Comparison of ENCODE assay signal across 22 cellular contexts in the genomic region with DNA sequence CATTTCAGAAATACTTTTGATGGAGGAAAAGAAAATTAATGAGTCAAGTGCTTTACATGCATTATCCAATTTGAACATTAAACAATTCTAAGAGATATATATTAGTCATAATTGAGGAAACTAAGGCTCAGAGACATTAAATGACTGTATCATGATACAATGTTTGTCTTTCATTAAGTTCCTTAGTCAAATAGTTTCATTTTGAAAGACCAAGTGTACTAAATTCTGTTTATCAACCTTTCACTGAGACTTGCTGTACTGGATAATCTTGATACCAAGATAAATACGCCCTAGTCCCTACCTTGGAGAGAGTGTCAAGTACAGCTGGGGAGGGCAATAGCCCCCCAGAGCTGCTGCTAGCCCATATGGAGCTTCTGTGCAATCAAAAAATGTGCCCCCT. TPM values are rescaled to one million over a fixed set of nuclear protein-coding genes. Genes with fewer than 3 reads are reported as not detected.
DNase-seq lines count a peak whose midpoint lies in the region; ATAC-seq and TF ChIP-seq lines count a peak whose summit lies in the region.
"Had no signal": no experiment of that assay in that cellular context is flagged by ENCODE, and none has a peak within 500 bp of the region (broad histone marks: within the 10 kb centered on the region; RNA-seq: fewer than 3 reads in every experiment).

No MANE protein-coding gene starts in this region.

- no peaks in the 10 kb centered on the region for H3K27me3 Mint-ChIP-seq in activated T-cell treated with anti-CD3 and anti-CD28 coated beads, Interleukin-2, amount 50 U/mL, for 24 hours
- H3K27me3 Mint-ChIP-seq in stimulated activated naive CD8-positive, alpha-beta T cell treated with anti-CD3 and anti-CD28 coated beads, Interleukin-15, amount 100 ng/mL, for 72 hours: no peaks in the 10 kb centered on the region
- H3K27me3 Mint-ChIP-seq: CD4-positive, alpha-beta memory T cell; memory B cell had no signal

- peak overlapping the region; percentile 81 for H3K27ac Mint-ChIP-seq in activated T-cell treated with anti-CD3 and anti-CD28 coated beads, Interleukin-2, amount 50 U/mL, for 24 hours
- no peak overlapping the region for H3K27ac Mint-ChIP-seq in stimulated activated naive CD8-positive, alpha-beta T cell treated with anti-CD3 and anti-CD28 coated beads, Interleukin-15, amount 100 ng/mL, for 72 hours
- H3K27ac Mint-ChIP-seq: activated naive CD8-positive, alpha-beta T cell treated with anti-CD3 and anti-CD28 coated beads, Interleukin-2, amount 10 ng/mL, durations not matched to agents 7 days and 5 days; memory B cell; nephron had no signal

- H3K27ac ChIP-seq in Panc1 (ENCODE audit: low read length) (peak overlapping the region; percentile 61; the same call in 1 of the 2 replicates), esophagus (ENCODE audit: low read depth in 2 of 2, low read length in 1 of 2) (peak overlapping the region; percentile 72 to 84)
- H3K27ac ChIP-seq: esophagus muscularis mucosa, heart right ventricle, spleen, tibial artery had no signal

- no peak for TF ChIP-seq CTCF in Panc1 (IDR thresholded peaks at IDR 0.05)

- in situ Hi-C loops in Panc1 (cut with HindIII; ENCODE audit: low pct_unique_long_range_greater_than_20kb, low sequenced_read_pairs): no loop called here

- H3K36me3 ChIP-seq in Panc1 (ENCODE audit: control insufficient read depth, insufficient read depth, low read length): no peaks in the 10 kb centered on the region
- H3K36me3 ChIP-seq in esophagus (ENCODE audit: control insufficient read depth in 2 of 2, insufficient read depth in 2 of 2, low read length in 1 of 2): peaks cover 0 to 3% of the 10 kb centered on the region in 2 donors
- H3K36me3 ChIP-seq: esophagus muscularis mucosa, tibial artery had no signal

- no peak for DNase-seq in activated T-cell treated with anti-CD3 and anti-CD28 coated beads, Interleukin-2, amount 50 U/mL, for 24 hours
- DNase-seq in activated T-cell treated with anti-CD3 and anti-CD28 coated beads, Interleukin-2, amount 50 U/mL, for 1 hour: no peak
- no peak for DNase-seq in Panc1 (ENCODE audit: low read depth, low spot score)
- no peak for DNase-seq in stimulated activated naive CD8-positive, alpha-beta T cell treated with anti-CD3 and anti-CD28 coated beads, Interleukin-15, amount 100 ng/mL, for 72 hours
- DNase-seq in activated CD4-positive, alpha-beta T cell treated with anti-CD3 and anti-CD28 coated beads for 1 hour: no peak
- DNase-seq in HK-2 (ENCODE audit: unreplicated experiment): no peak
- DNase-seq: activated naive CD8-positive, alpha-beta T cell treated with anti-CD3 and anti-CD28 coated beads, Interleukin-2, amount 10 ng/mL, durations not matched to agents 7 days and 5 days; CD4-positive, alpha-beta memory T cell; DMS79; heart right ventricle; Karpas-422; NCI-H1436; NCI-H226; Right ventricle myocardium superior; spleen; T-helper 2 cell; tibial artery had no signal

- no TSS peak for BruUV-seq in Panc1 (replicated peaks; lab: Mats Ljungman, UMichigan)

- no peaks in the 10 kb centered on the region for H3K9me3 Mint-ChIP-seq in activated T-cell treated with anti-CD3 and anti-CD28 coated beads, Interleukin-2, amount 50 U/mL, for 24 hours
- no peaks in the 10 kb centered on the region for H3K9me3 Mint-ChIP-seq in stimulated activated naive CD8-positive, alpha-beta T cell treated with anti-CD3 and anti-CD28 coated beads, Interleukin-15, amount 100 ng/mL, for 72 hours
- H3K9me3 Mint-ChIP-seq: activated naive CD8-positive, alpha-beta T cell treated with anti-CD3 and anti-CD28 coated beads, Interleukin-2, amount 10 ng/mL, durations not matched to agents 7 days and 5 days; CD4-positive, alpha-beta memory T cell; memory B cell; nephron had no signal

- ATAC-seq in Panc1 (no peak), GM21423 (IDR thresholded peaks at IDR 0.05; ENCODE audit: unreplicated experiment) (no peak)
- peak; percentile 40 for ATAC-seq in stimulated activated naive CD8-positive, alpha-beta T cell treated with anti-CD3 and anti-CD28 coated beads, Interleukin-15, amount 100 ng/mL, for 72 hours

- intact Hi-C loops in Panc1 (cut with micrococcal nuclease; ENCODE audit: unreplicated experiment): no loop called here

- H3K9me3 ChIP-seq in Panc1 (ENCODE audit: control insufficient read depth, insufficient read depth, low read depth, low read length) (no peaks in the 10 kb centered on the region), esophagus (ENCODE audit: control insufficient read depth in 2 of 2, insufficient read depth in 1 of 2, low read depth in 1 of 2, low read length in 1 of 2) (no peaks in the 10 kb centered on the region)
- H3K9me3 ChIP-seq: esophagus muscularis mucosa, heart right ventricle, spleen, tibial artery had no signal

- 50 to 53% methylated on average over 1 of the region's 1 CpG for WGBS in esophagus, 2 donors

- peaks cover 48% of the 10 kb centered on the region for H3K4me1 Mint-ChIP-seq in activated T-cell treated with anti-CD3 and anti-CD28 coated beads, Interleukin-2, amount 50 U/mL, for 24 hours (ENCODE audit: low read depth)
- H3K4me1 Mint-ChIP-seq in stimulated activated naive CD8-positive, alpha-beta T cell treated with anti-CD3 and anti-CD28 coated beads, Interleukin-15, amount 100 ng/mL, for 72 hours: peaks cover 37% of the 10 kb centered on the region

- H3K4me3 ChIP-seq in Panc1 (ENCODE audit: low read depth in 2 of 2, low read length in 2 of 2) (no peak overlapping the region), esophagus (ENCODE audit: low read depth in 1 of 2, low read length in 2 of 2) (no peak overlapping the region)
- H3K4me3 ChIP-seq: esophagus muscularis mucosa, heart right ventricle, spleen, tibial artery had no signal

- CTCF ChIA-PET in Panc1 (lab: Charles Lee): interaction anchor here (0.7 kb wide), 1 partner anchor 204 kb away, joined by 4 read pairs; no protein-coding TSS in a partner anchor

- POLR2A ChIA-PET in Panc1 (lab: Charles Lee): no interaction called here

- H3K4me3 Mint-ChIP-seq in activated T-cell treated with anti-CD3 and anti-CD28 coated beads, Interleukin-2, amount 50 U/mL, for 24 hours: no peak overlapping the region
- no peak overlapping the region for H3K4me3 Mint-ChIP-seq in stimulated activated naive CD8-positive, alpha-beta T cell treated with anti-CD3 and anti-CD28 coated beads, Interleukin-15, amount 100 ng/mL, for 72 hours
- H3K4me3 Mint-ChIP-seq: activated naive CD8-positive, alpha-beta T cell treated with anti-CD3 and anti-CD28 coated beads, Interleukin-2, amount 10 ng/mL, durations not matched to agents 7 days and 5 days; CD4-positive, alpha-beta memory T cell; memory B cell; nephron had no signal

- H3K27me3 ChIP-seq in Panc1 (ENCODE audit: control insufficient read depth, insufficient read depth, low read length): no peaks in the 10 kb centered on the region
- no peaks in the 10 kb centered on the region for H3K27me3 ChIP-seq in esophagus (ENCODE audit: control insufficient read depth in 1 of 2, insufficient read depth in 2 of 2, low read length in 2 of 2)
- H3K27me3 ChIP-seq: esophagus muscularis mucosa, heart right ventricle, spleen, tibial artery had no signal

- no peaks in the 10 kb centered on the region for H3K36me3 Mint-ChIP-seq in activated T-cell treated with anti-CD3 and anti-CD28 coated beads, Interleukin-2, amount 50 U/mL, for 24 hours (ENCODE audit: low read depth)

- peaks cover 63% of the 10 kb centered on the region for H3K4me1 ChIP-seq in Panc1 (ENCODE audit: control insufficient read depth, insufficient read depth, low read length)
- peaks cover 7 to 24% of the 10 kb centered on the region in 2 donors for H3K4me1 ChIP-seq in esophagus (ENCODE audit: control insufficient read depth in 2 of 2, insufficient read depth in 2 of 2, low read length in 1 of 2)

RNA-seq across cellular contexts. Expression of a gene that starts 24.2 kb away (rescaled TPM):
- 45.2 TPM for total RNA-seq in Panc1 (2021; ENCODE audit: unreplicated experiment)
- 39.0 TPM for polyA plus RNA-seq in Panc1 (2012; ENCODE audit: insufficient read length)
- 10 to 100 TPM; 49.9 to 83.2 TPM for polyA plus RNA-seq in esophagus

RNA-seq across cellular contexts. Expression of a gene that starts 24.7 kb away (rescaled TPM):
- 3.6 TPM for total RNA-seq in Panc1 (2021; ENCODE audit: unreplicated experiment)
- polyA plus RNA-seq in Panc1 (2012; ENCODE audit: insufficient read length): 3.7 TPM
- 1 to 10 TPM in 1 of 2 donors, under 1 TPM in 1; 0.72 to 1.4 TPM for polyA plus RNA-seq in esophagus
